In genomic region chr4:112253382-112254000, GRCh38 we compare ENCODE assay signal across 10 cellular contexts. TPM values are rescaled to one million over a fixed set of nuclear protein-coding genes. Genes with fewer than 3 reads are reported as not detected.
A peak's percentile ranks its signal among the peaks of the same experiment; 100 is the strongest.
DNase-seq lines count a peak whose midpoint lies in the region; ATAC-seq, FAIRE-seq and TF ChIP-seq lines count a peak whose summit lies in the region.
"Had no signal": no experiment of that assay in that cellular context is flagged by ENCODE, and none has a peak within 500 bp of the region (broad histone marks: within the 10 kb centered on the region; RNA-seq: fewer than 3 reads in every experiment).

No MANE protein-coding gene starts in this region.

- no peak for TF ChIP-seq POLR2A in GM12891 (IDR thresholded peaks at IDR 0.05; ENCODE audit: low read depth, low read length)

- no peaks in the 10 kb centered on the region; the same call in 1 of the 2 replicates for H3K36me3 ChIP-seq in MG63

- FAIRE-seq in GM12891 (lab: Jason Lieb, UNC): peak; percentile 73

- H3K4me3 ChIP-seq in MG63: no peak overlapping the region

- DNase-seq in GM12891 (ENCODE audit: insufficient read length, low spot score): no peak
- DNase-seq in SIG-M5 treated with dmso at 0.1 percent for 504 hours (lab: John Stamatoyannopoulos, UW; ENCODE audit: unreplicated experiment): peak; percentile 73
- DNase-seq in NCI-H524 (lab: John Stamatoyannopoulos, UW): no peak
- DNase-seq in MG63: no peak
- DNase-seq in activated CD4-positive, CD25-positive, alpha-beta regulatory T cell treated with anti-CD3 and anti-CD28 coated beads, Interleukin-2, amount 50 U/mL, for 72 hours: no peak
- no peak for DNase-seq in kidney tubule cell (ENCODE audit: low spot score)
- DNase-seq: cortex of kidney, Karpas-422 had no signal

- no peaks in the 10 kb centered on the region for H3K27me3 ChIP-seq in MG63

- ATAC-seq in GM21390 (IDR thresholded peaks at IDR 0.05; ENCODE audit: unreplicated experiment) (peak; percentile 64), HG03108 (IDR thresholded peaks at IDR 0.05; ENCODE audit: unreplicated experiment) (peak; percentile 92)

- H3K9me3 ChIP-seq in MG63: no peaks in the 10 kb centered on the region

TF ChIP-seq in GM12891, 5 proteins besides CTCF, POLR2A, EP300 and RAD21:
- TF ChIP-seq TAF1 (IDR thresholded peaks at IDR 0.05; ENCODE audit: low read depth, low read length): no peak
- TF ChIP-seq SPI1 (IDR thresholded peaks at IDR 0.05; ENCODE audit: low read depth, low read length): no peak
- no peak for TF ChIP-seq POLR2AphosphoS5 (IDR thresholded peaks at IDR 0.05; ENCODE audit: low read depth, low read length)
- TF ChIP-seq PAX5 (IDR thresholded peaks at IDR 0.05; ENCODE audit: insufficient read depth, low read length, severe bottlenecking): no peak
- TF ChIP-seq POU2F2 (IDR thresholded peaks at IDR 0.05; ENCODE audit: low read depth, low read length): no peak

RNA-seq across cellular contexts. Expression of gene AP1AR, which starts 21.9 kb away (rescaled TPM):
- 7.2 TPM for polyA plus RNA-seq in GM12891 (2012; ENCODE audit: low read depth, missing spikeins)
- 17.5 and 23.9 TPM in 2 replicates for total RNA-seq in MG63 (2014; rRNA removed; shearing (Covaris generic); ENCODE audit: low replicate concordance)

RNA-seq across cellular contexts. Expression of gene TIFA, which starts 32.2 kb away (rescaled TPM):
- 51.3 TPM for polyA plus RNA-seq in GM12891 (2012; ENCODE audit: low read depth, missing spikeins)
- total RNA-seq in MG63 (2014; rRNA removed; shearing (Covaris generic); ENCODE audit: low replicate concordance): 4.1 and 7.6 TPM in 2 replicates

RNA-seq across cellular contexts. Expression of gene ALPK1, which starts 43.7 kb away (rescaled TPM):
- polyA plus RNA-seq in GM12891 (2012; ENCODE audit: low read depth, missing spikeins): 21.6 TPM
- total RNA-seq in MG63 (2014; rRNA removed; shearing (Covaris generic); ENCODE audit: low replicate concordance): 2.1 and 8.8 TPM in 2 replicates
